ENCODE assay signal across 1 cellular context in the genomic region with DNA sequence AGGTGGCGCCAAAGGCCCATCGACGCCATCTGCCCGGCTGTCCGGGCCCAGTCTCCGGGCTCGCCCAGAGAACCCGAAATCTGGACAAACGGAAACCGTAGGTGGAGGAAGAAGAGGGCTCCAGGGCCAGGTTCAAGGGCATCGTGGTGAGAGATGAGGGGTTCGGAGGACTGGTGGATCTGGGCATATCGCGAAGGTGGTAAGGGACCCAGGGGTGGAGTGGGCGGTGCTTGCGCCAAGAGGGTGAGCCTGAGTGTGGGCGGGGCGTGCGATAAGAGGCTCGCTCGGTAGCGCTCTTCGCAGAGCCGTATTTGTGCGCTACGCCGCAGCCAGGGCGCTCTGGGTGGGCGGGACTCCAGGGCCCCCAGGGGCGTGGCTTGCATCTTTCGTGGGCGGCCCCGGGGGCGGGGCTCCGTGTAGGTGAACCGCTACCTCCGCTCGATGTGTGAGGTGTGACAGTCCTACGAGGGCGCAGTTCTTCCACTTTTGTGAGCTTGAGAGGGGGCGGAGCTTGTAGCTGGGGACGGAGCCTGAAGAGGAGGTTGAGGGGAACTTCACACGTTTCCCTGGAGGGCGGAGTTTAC.
A peak's percentile ranks its signal among the peaks of the same experiment; 100 is the strongest.
TF ChIP-seq lines count a peak whose summit lies in the region.

No MANE protein-coding gene starts in this region.

TF ChIP-seq in WTC11, 78 proteins besides CTCF, POLR2A, EP300 and RAD21 (continued from another document):
- no peak for TF ChIP-seq ZNF219 (CRISPR knock-in tag; IDR thresholded peaks at IDR 0.05; ENCODE audit: borderline replicate concordance)
- TF ChIP-seq OVOL2 (CRISPR knock-in tag; IDR thresholded peaks at IDR 0.05; ENCODE audit: borderline replicate concordance), result no peak
- TF ChIP-seq NFYB (CRISPR knock-in tag; conservative IDR thresholded peaks at IDR 0.05; ENCODE audit: low read depth), result no peak
- peak; percentile 23; the same call in 1 of the 2 replicates for TF ChIP-seq ZNF423 (CRISPR knock-in tag; IDR thresholded peaks at IDR 0.05)
- no peak for TF ChIP-seq ATF1 (CRISPR knock-in tag; IDR thresholded peaks at IDR 0.05)
- no peak for TF ChIP-seq GTF2I (CRISPR knock-in tag; conservative IDR thresholded peaks at IDR 0.05)
- peak; percentile 32; the same call in 1 of the 2 replicates for TF ChIP-seq MYBL2 (CRISPR knock-in tag; IDR thresholded peaks at IDR 0.05)
TF ChIP-seq in WTC11: peak in this region for 14.
